ENCODE assay signal across 17 cellular contexts in genomic region chr3:24339266-24339825, GRCh38.
"Had no signal": no experiment of that assay in that cellular context is flagged by ENCODE, and none has a peak within 500 bp of the region (broad histone marks: within the 10 kb centered on the region; RNA-seq: fewer than 3 reads in every experiment).

No MANE protein-coding gene starts in this region.

- H3K9me3 ChIP-seq: prostate gland, sigmoid colon, tibial artery, uterus had no signal

- H3K27ac ChIP-seq: cardiac muscle cell, prostate gland, sigmoid colon, uterus, VCaP had no signal

- H3K4me3 ChIP-seq: cardiac muscle cell, prostate gland, sigmoid colon, tibial artery, uterus had no signal

- H3K27me3 ChIP-seq: cardiac muscle cell, sigmoid colon, tibial artery, uterus had no signal

- H3K36me3 ChIP-seq: cardiac muscle cell, prostate gland, sigmoid colon, uterus had no signal

- H3K4me1 ChIP-seq: prostate gland had no signal

- DNase-seq: activated CD4-positive, alpha-beta T cell treated with anti-CD3 and anti-CD28 coated beads for 1 hour; activated CD4-positive, alpha-beta T cell treated with anti-CD3 and anti-CD28 coated beads, Interleukin-2, amount 50 U/mL, for 4 hours; activated naive CD4-positive, alpha-beta T cell treated with anti-CD3 and anti-CD28 coated beads, Interleukin-2, amount 10 ng/mL, durations not matched to agents 7 days and 5 days; activated T-cell treated with anti-CD3 and anti-CD28 coated beads, Interleukin-2, amount 50 U/mL, for 1 hour; hippocampal formation; kidney; sigmoid colon; stimulated activated CD4-positive, alpha-beta T cell treated with anti-CD3 and anti-CD28 coated beads, Interleukin-1b, Interleukin-23, amount 100 ng/mL, for 48 hours; SW 1271; tibial artery; uterus had no signal

- FAIRE-seq: astrocyte, colon, endometrium, kidney had no signal
